In genomic region chr22:19086417-19086816, GRCh38 we compare ENCODE assay signal across 1 cellular context.
A peak's percentile ranks its signal among the peaks of the same experiment; 100 is the strongest.
TF ChIP-seq lines count a peak whose summit lies in the region.

No MANE protein-coding gene starts in this region.

TF ChIP-seq in K562, 482 proteins besides CTCF, POLR2A, EP300 and RAD21:
- TF ChIP-seq NR2F6 (CRISPR knock-in tag; IDR thresholded peaks at IDR 0.05) (no peak), TCF3 (CRISPR knock-in tag; IDR thresholded peaks at IDR 0.05) (0 out of 2 replicates have a peak, but pooled peaks have one; percentile 15), SLC30A9 (CRISPR knock-in tag; IDR thresholded peaks at IDR 0.05) (no peak), ETV5 (CRISPR knock-in tag; IDR thresholded peaks at IDR 0.05; ENCODE audit: low read depth) (peak; percentile 55; the same call in 1 of the 2 replicates), MAX (CRISPR knock-in tag; IDR thresholded peaks at IDR 0.05) (peak; percentile 57; the same call in 1 of the 2 replicates), BRCA1 (IDR thresholded peaks at IDR 0.05) (no peak), BRCA1 (CRISPR knock-in tag; IDR thresholded peaks at IDR 0.05) (peak; percentile 73; the same call in 1 of the 2 replicates), ZNF12 (CRISPR knock-in tag; IDR thresholded peaks at IDR 0.05) (0 out of 2 replicates have a peak, but pooled peaks have one; percentile 56), MAFG (tag; conservative IDR thresholded peaks at IDR 0.05) (peak; percentile 35), HBP1 (CRISPR knock-in tag; IDR thresholded peaks at IDR 0.05) (0 out of 2 replicates have a peak, but pooled peaks have one; percentile 55), ZNF639 (CRISPR knock-in tag; conservative IDR thresholded peaks at IDR 0.05 in 1 of 2, IDR thresholded peaks at IDR 0.05 in 1 of 2) (0 out of 4 replicates have a peak, but pooled peaks of 1 of the 2 experiments have one; percentile 38), CAMTA2 (CRISPR knock-in tag; conservative IDR thresholded peaks at IDR 0.05) (0 out of 2 replicates have a peak, but pooled peaks have one; percentile 29), IRF9 (tag; IDR thresholded peaks at IDR 0.05) (no peak), FOXA3 (CRISPR knock-in tag; conservative IDR thresholded peaks at IDR 0.05 in 1 of 2, IDR thresholded peaks at IDR 0.05 in 1 of 2) (0 out of 4 replicates have a peak, but pooled peaks of 1 of the 2 experiments have one; percentile 57), ZNF143 (CRISPR knock-in tag; IDR thresholded peaks at IDR 0.05) (0 out of 2 replicates have a peak, but pooled peaks have one; percentile 54), THRB (CRISPR knock-in tag; conservative IDR thresholded peaks at IDR 0.05) (0 out of 2 replicates have a peak, but pooled peaks have one; percentile 41), KLF10 (CRISPR knock-in tag; IDR thresholded peaks at IDR 0.05) (0 out of 2 replicates have a peak, but pooled peaks have one; percentile 6), NFE2 (IDR thresholded peaks at IDR 0.05; ENCODE audit: low read depth) (peak; percentile 44; the same call in 1 of the 2 replicates), MLX (CRISPR knock-in tag; conservative IDR thresholded peaks at IDR 0.05) (0 out of 4 replicates have a peak, but pooled peaks of 1 of the 2 experiments have one; percentile 60), FOXJ3 (CRISPR knock-in tag; IDR thresholded peaks at IDR 0.05) (0 out of 2 replicates have a peak, but pooled peaks have one; percentile 54), NR1H2 (CRISPR knock-in tag; IDR thresholded peaks at IDR 0.05) (0 out of 2 replicates have a peak, but pooled peaks have one; percentile 83), ZNF431 (CRISPR knock-in tag; IDR thresholded peaks at IDR 0.05) (no peak), ZNF395 (CRISPR knock-in tag; IDR thresholded peaks at IDR 0.05) (0 out of 2 replicates have a peak, but pooled peaks have one; percentile 54), ZBTB26 (CRISPR knock-in tag; IDR thresholded peaks at IDR 0.05) (0 out of 2 replicates have a peak, but pooled peaks have one; percentile 33), NEUROD1 (IDR thresholded peaks at IDR 0.05; ENCODE audit: borderline replicate concordance, low read depth, low read length, partially characterized antibody) (no peak), HMGN3 (IDR thresholded peaks at IDR 0.05; ENCODE audit: borderline replicate concordance, extremely low read depth, insufficient read length, low read depth, low read length) (no peak), E2F4 (CRISPR knock-in tag; IDR thresholded peaks at IDR 0.05; ENCODE audit: low read depth) (no peak)
